13 cellular contexts compared by ENCODE assay signal in genomic region chr12:125434936-125435443, GRCh38.
DNase-seq lines count a peak whose midpoint lies in the region; ATAC-seq and TF ChIP-seq lines count a peak whose summit lies in the region.
"Had no signal": no experiment of that assay in that cellular context is flagged by ENCODE, and none has a peak within 500 bp of the region (broad histone marks: within the 10 kb centered on the region; RNA-seq: fewer than 3 reads in every experiment).

No MANE protein-coding gene starts in this region.

- H3K4me3 ChIP-seq in hepatocyte = no peak overlapping the region
- H3K4me3 ChIP-seq: prostate gland, testis had no signal

- H3K4me1 ChIP-seq in hepatocyte (ENCODE audit: insufficient read depth) = no peaks in the 10 kb centered on the region
- H3K4me1 ChIP-seq: prostate gland had no signal

- H2AFZ ChIP-seq in hepatocyte = no peak overlapping the region

- H3K27ac ChIP-seq in hepatocyte = no peak overlapping the region
- H3K27ac ChIP-seq: prostate gland, testis had no signal

- H4K20me1 ChIP-seq in hepatocyte (ENCODE audit: insufficient read depth, poor library complexity, severe bottlenecking) = no peaks in the 10 kb centered on the region

- H3K27me3 ChIP-seq in hepatocyte = no peaks in the 10 kb centered on the region
- H3K27me3 ChIP-seq: testis had no signal

- intact Hi-C loops in posterior vena cava (cut with DNase I) = no loop called here

- 91% methylated on average over 8 of the region's 8 CpGs for WGBS in hepatocyte (ENCODE audit: low lambda C conversion rate, missing lambda C conversion rate)

- DNase-seq in GM20000 (ENCODE audit: low spot score) = peak; percentile 62
- no peak for DNase-seq in hepatocyte (ENCODE audit: low spot score)
- no peak for DNase-seq in posterior vena cava (ENCODE audit: low spot score)
- no peak for DNase-seq in KG1 (lab: John Stamatoyannopoulos, UW)
- no peak for DNase-seq in DMS153 treated with DMSO at 0.1 percent for 48 hours (lab: John Stamatoyannopoulos, UW; ENCODE audit: unreplicated experiment)
- DNase-seq: NCI-H1048, NCI-H526 treated with DMSO at 0.1 percent for 48 hours, testis had no signal

- TF ChIP-seq CTCF in GM20000 (IDR thresholded peaks at IDR 0.05; ENCODE audit: extremely low read depth, missing control alignments) (no peak), hepatocyte (IDR thresholded peaks at IDR 0.05; ENCODE audit: poor library complexity) (no peak)

- ATAC-seq in GM18511 (IDR thresholded peaks at IDR 0.05; ENCODE audit: unreplicated experiment) (peak; percentile 82), HG02938 (IDR thresholded peaks at IDR 0.05; ENCODE audit: unreplicated experiment) (peak; percentile 84), HG03565 (IDR thresholded peaks at IDR 0.05; ENCODE audit: unreplicated experiment) (peak; percentile 89)
- ATAC-seq: activated CD4-positive, CD25-positive, alpha-beta regulatory T cell treated with anti-CD3 and anti-CD28 coated beads, Interleukin-2, amount 50 U/mL, for 24 hours had no signal

- no peaks in the 10 kb centered on the region for H3K36me3 ChIP-seq in hepatocyte (replicated peaks; ENCODE audit: insufficient read depth, low read depth)
- H3K36me3 ChIP-seq: prostate gland had no signal

- no peaks in the 10 kb centered on the region for H3K9me2 ChIP-seq in hepatocyte (replicated peaks; ENCODE audit: insufficient read depth)

- no peaks in the 10 kb centered on the region for H3K79me2 ChIP-seq in hepatocyte

- no peaks in the 10 kb centered on the region for H3K9me3 ChIP-seq in hepatocyte (ENCODE audit: low read depth)
- H3K9me3 ChIP-seq: prostate gland, testis had no signal

- H3K4me2 ChIP-seq in hepatocyte = no peak overlapping the region
